ENCODE assay signal across 3 cellular contexts in the genomic region with DNA sequence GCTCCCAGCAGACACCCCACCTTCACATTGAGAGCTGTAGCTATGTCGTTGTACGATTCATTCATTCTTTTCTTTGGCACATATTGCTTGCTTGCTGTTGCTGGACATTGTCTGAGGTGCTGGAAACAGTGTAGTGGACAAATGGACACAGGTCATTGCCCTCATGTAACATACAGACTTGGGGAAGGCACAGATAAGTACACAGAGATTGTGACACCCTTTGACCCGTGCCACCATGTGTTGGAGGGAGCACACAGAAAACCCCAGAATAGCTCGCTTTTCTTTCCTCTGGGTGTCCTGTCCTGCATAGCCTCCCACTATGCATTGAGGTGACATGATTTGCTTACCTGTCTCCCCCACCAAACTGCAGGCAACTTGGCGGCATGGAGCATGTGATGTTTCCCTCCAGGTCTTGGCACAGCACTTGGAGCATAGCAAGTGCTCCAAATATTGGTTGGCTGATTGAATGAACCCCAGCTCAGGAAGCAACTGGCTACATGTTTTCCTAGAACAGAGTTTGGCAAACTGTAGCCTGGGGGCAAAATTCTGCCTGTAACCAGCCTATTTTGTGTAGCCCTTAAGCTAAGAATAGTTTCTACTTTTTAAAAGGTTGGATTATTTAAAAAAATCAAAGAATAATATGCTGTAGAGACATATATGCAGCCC.
TF ChIP-seq lines count a peak whose summit lies in the region.

No MANE protein-coding gene starts in this region.

TF ChIP-seq in liver, 16 proteins besides CTCF, POLR2A, EP300 and RAD21:
- TF ChIP-seq FOXA1 (IDR thresholded peaks at IDR 0.05) (peak; percentile 98), EGR1 (IDR thresholded peaks at IDR 0.05; ENCODE audit: low read depth in 2 of 2) (peak in 1 of 2 donors; percentile 84), JUND (IDR thresholded peaks at IDR 0.05) (peak; percentile 51 to 62), GABPA (IDR thresholded peaks at IDR 0.05 in 1 of 2, conservative IDR thresholded peaks at IDR 0.05 in 1 of 2) (no peak), TAF1 (conservative IDR thresholded peaks at IDR 0.05) (no peak), HNF4G (IDR thresholded peaks at IDR 0.05) (peak; percentile 12), FOXA2 (IDR thresholded peaks at IDR 0.05) (peak; percentile 94), HNF4A (conservative IDR thresholded peaks at IDR 0.05) (peak; percentile 76 to 89), SP1 (IDR thresholded peaks at IDR 0.05) (peak; percentile 76), RXRA (IDR thresholded peaks at IDR 0.05) (peak; percentile 98 to 99), NR2F2 (IDR thresholded peaks at IDR 0.05) (no peak), YY1 (IDR thresholded peaks at IDR 0.05) (peak; percentile 81)
- TF ChIP-seq, protein P1, sequence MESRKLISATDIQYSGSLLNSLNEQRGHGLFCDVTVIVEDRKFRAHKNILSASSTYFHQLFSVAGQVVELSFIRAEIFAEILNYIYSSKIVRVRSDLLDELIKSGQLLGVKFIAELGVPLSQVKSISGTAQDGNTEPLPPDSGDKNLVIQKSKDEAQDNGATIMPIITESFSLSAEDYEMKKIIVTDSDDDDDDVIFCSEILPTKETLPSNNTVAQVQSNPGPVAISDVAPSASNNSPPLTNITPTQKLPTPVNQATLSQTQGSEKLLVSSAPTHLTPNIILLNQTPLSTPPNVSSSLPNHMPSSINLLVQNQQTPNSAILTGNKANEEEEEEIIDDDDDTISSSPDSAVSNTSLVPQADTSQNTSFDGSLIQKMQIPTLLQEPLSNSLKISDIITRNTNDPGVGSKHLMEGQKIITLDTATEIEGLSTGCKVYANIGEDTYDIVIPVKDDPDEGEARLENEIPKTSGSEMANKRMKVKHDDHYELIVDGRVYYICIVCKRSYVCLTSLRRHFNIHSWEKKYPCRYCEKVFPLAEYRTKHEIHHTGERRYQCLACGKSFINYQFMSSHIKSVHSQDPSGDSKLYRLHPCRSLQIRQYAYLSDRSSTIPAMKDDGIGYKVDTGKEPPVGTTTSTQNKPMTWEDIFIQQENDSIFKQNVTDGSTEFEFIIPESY (IDR thresholded peaks at IDR 0.05): peak; percentile 75
- TF ChIP-seq, protein P2, sequence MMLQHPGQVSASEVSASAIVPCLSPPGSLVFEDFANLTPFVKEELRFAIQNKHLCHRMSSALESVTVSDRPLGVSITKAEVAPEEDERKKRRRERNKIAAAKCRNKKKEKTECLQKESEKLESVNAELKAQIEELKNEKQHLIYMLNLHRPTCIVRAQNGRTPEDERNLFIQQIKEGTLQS (IDR thresholded peaks at IDR 0.05): no peak
- TF ChIP-seq, protein P3, sequence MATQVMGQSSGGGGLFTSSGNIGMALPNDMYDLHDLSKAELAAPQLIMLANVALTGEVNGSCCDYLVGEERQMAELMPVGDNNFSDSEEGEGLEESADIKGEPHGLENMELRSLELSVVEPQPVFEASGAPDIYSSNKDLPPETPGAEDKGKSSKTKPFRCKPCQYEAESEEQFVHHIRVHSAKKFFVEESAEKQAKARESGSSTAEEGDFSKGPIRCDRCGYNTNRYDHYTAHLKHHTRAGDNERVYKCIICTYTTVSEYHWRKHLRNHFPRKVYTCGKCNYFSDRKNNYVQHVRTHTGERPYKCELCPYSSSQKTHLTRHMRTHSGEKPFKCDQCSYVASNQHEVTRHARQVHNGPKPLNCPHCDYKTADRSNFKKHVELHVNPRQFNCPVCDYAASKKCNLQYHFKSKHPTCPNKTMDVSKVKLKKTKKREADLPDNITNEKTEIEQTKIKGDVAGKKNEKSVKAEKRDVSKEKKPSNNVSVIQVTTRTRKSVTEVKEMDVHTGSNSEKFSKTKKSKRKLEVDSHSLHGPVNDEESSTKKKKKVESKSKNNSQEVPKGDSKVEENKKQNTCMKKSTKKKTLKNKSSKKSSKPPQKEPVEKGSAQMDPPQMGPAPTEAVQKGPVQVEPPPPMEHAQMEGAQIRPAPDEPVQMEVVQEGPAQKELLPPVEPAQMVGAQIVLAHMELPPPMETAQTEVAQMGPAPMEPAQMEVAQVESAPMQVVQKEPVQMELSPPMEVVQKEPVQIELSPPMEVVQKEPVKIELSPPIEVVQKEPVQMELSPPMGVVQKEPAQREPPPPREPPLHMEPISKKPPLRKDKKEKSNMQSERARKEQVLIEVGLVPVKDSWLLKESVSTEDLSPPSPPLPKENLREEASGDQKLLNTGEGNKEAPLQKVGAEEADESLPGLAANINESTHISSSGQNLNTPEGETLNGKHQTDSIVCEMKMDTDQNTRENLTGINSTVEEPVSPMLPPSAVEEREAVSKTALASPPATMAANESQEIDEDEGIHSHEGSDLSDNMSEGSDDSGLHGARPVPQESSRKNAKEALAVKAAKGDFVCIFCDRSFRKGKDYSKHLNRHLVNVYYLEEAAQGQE (IDR thresholded peaks at IDR 0.05): peak; percentile 82
- TF ChIP-seq, protein P4, sequence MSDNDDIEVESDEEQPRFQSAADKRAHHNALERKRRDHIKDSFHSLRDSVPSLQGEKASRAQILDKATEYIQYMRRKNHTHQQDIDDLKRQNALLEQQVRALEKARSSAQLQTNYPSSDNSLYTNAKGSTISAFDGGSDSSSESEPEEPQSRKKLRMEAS (IDR thresholded peaks at IDR 0.05): peak; percentile 98

TF ChIP-seq in HepG2, 621 proteins besides CTCF, POLR2A, EP300 and RAD21:
- TF ChIP-seq REPIN1 (CRISPR knock-in tag; IDR thresholded peaks at IDR 0.05; ENCODE audit: borderline replicate concordance, low read depth) (no peak), TGIF2 (CRISPR knock-in tag; IDR thresholded peaks at IDR 0.05) (no peak), POLR2AphosphoS2 (IDR thresholded peaks at IDR 0.05; ENCODE audit: low read depth, low read length) (no peak), ARHGAP35 (CRISPR knock-in tag; IDR thresholded peaks at IDR 0.05; ENCODE audit: borderline replicate concordance) (no peak), ZBTB7B (CRISPR knock-in tag; IDR thresholded peaks at IDR 0.05) (no peak), SP140L (CRISPR knock-in tag; IDR thresholded peaks at IDR 0.05; ENCODE audit: borderline replicate concordance) (no peak), ZNF496 (CRISPR knock-in tag; IDR thresholded peaks at IDR 0.05; ENCODE audit: insufficient replicate concordance) (no peak), RBM22 (optimal IDR thresholded peaks at IDR 0.05; ENCODE audit: low read length) (no peak), CEBPG (CRISPR knock-in tag; IDR thresholded peaks at IDR 0.05) (no peak), SRSF4 (IDR thresholded peaks at IDR 0.05; ENCODE audit: low read depth, low read length, poor library complexity, severe bottlenecking) (no peak), NR2F2 (IDR thresholded peaks at IDR 0.05; ENCODE audit: borderline replicate concordance, low read depth) (no peak), ZNF343 (CRISPR knock-in tag; IDR thresholded peaks at IDR 0.05) (no peak), ZFP36 (IDR thresholded peaks at IDR 0.05; ENCODE audit: borderline replicate concordance, low read depth, low read length, partially characterized antibody) (no peak), AGO1 (IDR thresholded peaks at IDR 0.05; ENCODE audit: low read depth, low read length, poor library complexity, severe bottlenecking) (no peak), YEATS4 (CRISPR knock-in tag; IDR thresholded peaks at IDR 0.05; ENCODE audit: borderline replicate concordance) (no peak)
- TF ChIP-seq, protein P5, sequence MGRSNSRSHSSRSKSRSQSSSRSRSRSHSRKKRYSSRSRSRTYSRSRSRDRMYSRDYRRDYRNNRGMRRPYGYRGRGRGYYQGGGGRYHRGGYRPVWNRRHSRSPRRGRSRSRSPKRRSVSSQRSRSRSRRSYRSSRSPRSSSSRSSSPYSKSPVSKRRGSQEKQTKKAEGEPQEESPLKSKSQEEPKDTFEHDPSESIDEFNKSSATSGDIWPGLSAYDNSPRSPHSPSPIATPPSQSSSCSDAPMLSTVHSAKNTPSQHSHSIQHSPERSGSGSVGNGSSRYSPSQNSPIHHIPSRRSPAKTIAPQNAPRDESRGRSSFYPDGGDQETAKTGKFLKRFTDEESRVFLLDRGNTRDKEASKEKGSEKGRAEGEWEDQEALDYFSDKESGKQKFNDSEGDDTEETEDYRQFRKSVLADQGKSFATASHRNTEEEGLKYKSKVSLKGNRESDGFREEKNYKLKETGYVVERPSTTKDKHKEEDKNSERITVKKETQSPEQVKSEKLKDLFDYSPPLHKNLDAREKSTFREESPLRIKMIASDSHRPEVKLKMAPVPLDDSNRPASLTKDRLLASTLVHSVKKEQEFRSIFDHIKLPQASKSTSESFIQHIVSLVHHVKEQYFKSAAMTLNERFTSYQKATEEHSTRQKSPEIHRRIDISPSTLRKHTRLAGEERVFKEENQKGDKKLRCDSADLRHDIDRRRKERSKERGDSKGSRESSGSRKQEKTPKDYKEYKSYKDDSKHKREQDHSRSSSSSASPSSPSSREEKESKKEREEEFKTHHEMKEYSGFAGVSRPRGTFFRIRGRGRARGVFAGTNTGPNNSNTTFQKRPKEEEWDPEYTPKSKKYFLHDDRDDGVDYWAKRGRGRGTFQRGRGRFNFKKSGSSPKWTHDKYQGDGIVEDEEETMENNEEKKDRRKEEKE (IDR thresholded peaks at IDR 0.05): no peak
- TF ChIP-seq, protein P6, sequence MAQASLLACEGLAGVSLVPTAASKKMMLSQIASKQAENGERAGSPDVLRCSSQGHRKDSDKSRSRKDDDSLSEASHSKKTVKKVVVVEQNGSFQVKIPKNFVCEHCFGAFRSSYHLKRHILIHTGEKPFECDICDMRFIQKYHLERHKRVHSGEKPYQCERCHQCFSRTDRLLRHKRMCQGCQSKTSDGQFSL (CRISPR knock-in tag; IDR thresholded peaks at IDR 0.05): no peak
TF ChIP-seq in HepG2: peak in this region for 0.

TF ChIP-seq in GM12878, 131 proteins besides CTCF, POLR2A, EP300 and RAD21 (continues in another document):
- TF ChIP-seq, protein P7, sequence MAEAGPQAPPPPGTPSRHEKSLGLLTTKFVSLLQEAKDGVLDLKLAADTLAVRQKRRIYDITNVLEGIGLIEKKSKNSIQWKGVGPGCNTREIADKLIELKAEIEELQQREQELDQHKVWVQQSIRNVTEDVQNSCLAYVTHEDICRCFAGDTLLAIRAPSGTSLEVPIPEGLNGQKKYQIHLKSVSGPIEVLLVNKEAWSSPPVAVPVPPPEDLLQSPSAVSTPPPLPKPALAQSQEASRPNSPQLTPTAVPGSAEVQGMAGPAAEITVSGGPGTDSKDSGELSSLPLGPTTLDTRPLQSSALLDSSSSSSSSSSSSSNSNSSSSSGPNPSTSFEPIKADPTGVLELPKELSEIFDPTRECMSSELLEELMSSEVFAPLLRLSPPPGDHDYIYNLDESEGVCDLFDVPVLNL (IDR thresholded peaks at IDR 0.05; ENCODE audit: low read depth, low read length): no peak
- TF ChIP-seq CBX3 (IDR thresholded peaks at IDR 0.05; ENCODE audit: borderline replicate concordance, low read depth) (no peak), YY1 (IDR thresholded peaks at IDR 0.05; ENCODE audit: low read depth, low read length) (no peak), GABPA (IDR thresholded peaks at IDR 0.05; ENCODE audit: low read depth) (no peak), RFX5 (IDR thresholded peaks at IDR 0.05; ENCODE audit: low read depth, low read length) (no peak), STAT1 (conservative IDR thresholded peaks at IDR 0.05) (no peak), TCF7 (IDR thresholded peaks at IDR 0.05; ENCODE audit: borderline replicate concordance) (no peak), CBX5 (IDR thresholded peaks at IDR 0.05; ENCODE audit: low read depth) (no peak), MTA2 (IDR thresholded peaks at IDR 0.05; ENCODE audit: low read depth) (no peak), BACH1 (IDR thresholded peaks at IDR 0.05; ENCODE audit: borderline replicate concordance) (no peak)
- TF ChIP-seq, protein P8, sequence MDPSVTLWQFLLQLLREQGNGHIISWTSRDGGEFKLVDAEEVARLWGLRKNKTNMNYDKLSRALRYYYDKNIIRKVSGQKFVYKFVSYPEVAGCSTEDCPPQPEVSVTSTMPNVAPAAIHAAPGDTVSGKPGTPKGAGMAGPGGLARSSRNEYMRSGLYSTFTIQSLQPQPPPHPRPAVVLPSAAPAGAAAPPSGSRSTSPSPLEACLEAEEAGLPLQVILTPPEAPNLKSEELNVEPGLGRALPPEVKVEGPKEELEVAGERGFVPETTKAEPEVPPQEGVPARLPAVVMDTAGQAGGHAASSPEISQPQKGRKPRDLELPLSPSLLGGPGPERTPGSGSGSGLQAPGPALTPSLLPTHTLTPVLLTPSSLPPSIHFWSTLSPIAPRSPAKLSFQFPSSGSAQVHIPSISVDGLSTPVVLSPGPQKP (IDR thresholded peaks at IDR 0.05; ENCODE audit: low read depth, low read length): no peak
- TF ChIP-seq, protein P9, sequence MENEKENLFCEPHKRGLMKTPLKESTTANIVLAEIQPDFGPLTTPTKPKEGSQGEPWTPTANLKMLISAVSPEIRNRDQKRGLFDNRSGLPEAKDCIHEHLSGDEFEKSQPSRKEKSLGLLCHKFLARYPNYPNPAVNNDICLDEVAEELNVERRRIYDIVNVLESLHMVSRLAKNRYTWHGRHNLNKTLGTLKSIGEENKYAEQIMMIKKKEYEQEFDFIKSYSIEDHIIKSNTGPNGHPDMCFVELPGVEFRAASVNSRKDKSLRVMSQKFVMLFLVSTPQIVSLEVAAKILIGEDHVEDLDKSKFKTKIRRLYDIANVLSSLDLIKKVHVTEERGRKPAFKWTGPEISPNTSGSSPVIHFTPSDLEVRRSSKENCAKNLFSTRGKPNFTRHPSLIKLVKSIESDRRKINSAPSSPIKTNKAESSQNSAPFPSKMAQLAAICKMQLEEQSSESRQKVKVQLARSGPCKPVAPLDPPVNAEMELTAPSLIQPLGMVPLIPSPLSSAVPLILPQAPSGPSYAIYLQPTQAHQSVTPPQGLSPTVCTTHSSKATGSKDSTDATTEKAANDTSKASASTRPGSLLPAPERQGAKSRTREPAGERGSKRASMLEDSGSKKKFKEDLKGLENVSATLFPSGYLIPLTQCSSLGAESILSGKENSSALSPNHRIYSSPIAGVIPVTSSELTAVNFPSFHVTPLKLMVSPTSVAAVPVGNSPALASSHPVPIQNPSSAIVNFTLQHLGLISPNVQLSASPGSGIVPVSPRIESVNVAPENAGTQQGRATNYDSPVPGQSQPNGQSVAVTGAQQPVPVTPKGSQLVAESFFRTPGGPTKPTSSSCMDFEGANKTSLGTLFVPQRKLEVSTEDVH (IDR thresholded peaks at IDR 0.05; ENCODE audit: low read depth, partially characterized antibody): no peak
- TF ChIP-seq, protein P5 (IDR thresholded peaks at IDR 0.05): no peak
